8 cellular contexts compared by ENCODE assay signal in the genomic region with DNA sequence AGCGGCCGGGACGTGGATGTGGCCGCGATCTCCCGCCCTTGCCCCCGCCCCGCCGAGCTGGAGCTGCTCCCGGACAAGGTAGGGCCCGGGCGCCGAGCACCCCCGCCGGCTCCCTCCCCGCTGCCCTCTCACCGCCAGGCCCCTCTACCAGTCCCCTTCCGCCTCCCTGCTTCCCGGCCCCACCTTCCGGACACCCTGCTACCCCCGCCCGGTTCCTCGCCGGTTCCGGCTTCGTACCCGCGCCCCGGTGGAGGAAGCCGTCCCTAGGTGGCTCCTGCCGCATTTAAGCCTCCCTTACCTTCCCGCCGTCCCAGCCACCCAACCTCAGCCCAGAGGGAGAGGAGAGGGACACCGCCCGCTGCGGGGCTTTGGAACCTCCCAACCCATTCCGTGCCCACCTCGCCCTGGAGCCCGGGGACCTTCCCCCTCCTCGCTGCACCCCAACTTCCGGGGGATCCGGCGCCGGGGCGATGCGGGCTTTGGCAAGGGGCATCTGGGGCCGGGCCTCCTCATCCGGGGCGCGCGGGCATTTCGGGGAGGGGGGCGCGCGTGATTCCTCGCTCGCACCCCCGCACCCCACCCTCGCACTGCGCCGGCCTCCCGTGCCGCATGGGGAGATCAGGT. TPM values are rescaled to one million over a fixed set of nuclear protein-coding genes. Genes with fewer than 3 reads are reported as not detected.
DNase-seq lines count a peak whose midpoint lies in the region; ATAC-seq, FAIRE-seq and TF ChIP-seq lines count a peak whose summit lies in the region.

No MANE protein-coding gene starts in this region.

- H3K9ac ChIP-seq in HepG2 (ENCODE audit: insufficient read depth, low read depth, low read length) = peak overlapping the region; percentile 87

- H3K27ac ChIP-seq in C4-2B (peak overlapping the region; percentile 86), HepG2 (ENCODE audit: extremely low read length, insufficient read depth, low read length) (peak overlapping the region; percentile 86)

- no peaks in the 10 kb centered on the region for H3K9me3 ChIP-seq in HepG2 (ENCODE audit: low read length)

- WGBS in HepG2 (ENCODE audit: low lambda C conversion rate) = 3% methylated on average over 11 of the region's 63 CpGs

- CTCF ChIA-PET in HepG2 (lab: Yijun Ruan, JAX; ENCODE audit: low intra/inter-chr PET ratio, low total read pairs) = no interaction called here

- ATAC-seq in HepG2 = peak; percentile 60

- TF ChIP-seq CTCF in C4-2B (conservative IDR thresholded peaks at IDR 0.05) = no peak; the same call in none of the 2 replicates
- no peak for TF ChIP-seq CTCF in GM20000 (IDR thresholded peaks at IDR 0.05; ENCODE audit: extremely low read depth, missing control alignments)
- TF ChIP-seq CTCF in WI38 (IDR thresholded peaks at IDR 0.05; ENCODE audit: low read depth, low read length) = no peak
- peak; percentile 34 for TF ChIP-seq CTCF in HepG2 (CRISPR knock-in tag; IDR thresholded peaks at IDR 0.05)

- H3K36me3 ChIP-seq in HepG2 (replicated peaks in 1 of 2; ENCODE audit: control insufficient read depth in 1 of 2, insufficient read depth in 2 of 2, low read length in 2 of 2) = no peaks in the 10 kb centered on the region

- peak in 1 of 2 experiments; percentile 2; a peak in 1 of 4 replicates for TF ChIP-seq POLR2A in HepG2 (IDR thresholded peaks at IDR 0.05; ENCODE audit: insufficient read depth in 1 of 2, low read depth in 2 of 2, low read length in 2 of 2)

- 0 out of 2 replicates have a peak, but pooled peaks have one; percentile 1 for TF ChIP-seq RAD21 in HepG2 (CRISPR knock-in tag; IDR thresholded peaks at IDR 0.05)

- peak; percentile 59 for DNase-seq in GM20000 (ENCODE audit: low spot score)
- DNase-seq in HT1080 (ENCODE audit: low read depth) = peak; percentile 29
- peak; percentile 53 for DNase-seq in central memory CD4-positive, alpha-beta T cell
- DNase-seq in HepG2 (ENCODE audit: low spot score) = peak; percentile 45
- DNase-seq in stimulated activated CD4-positive, alpha-beta T cell treated with anti-CD3 and anti-CD28 coated beads, Interleukin-4, amount 100 ng/mL, for 48 hours (ENCODE audit: low read depth in 2 of 2) = peak; percentile 46 to 50
- DNase-seq in NCI-H2029 (lab: John Stamatoyannopoulos, UW) = no peak

- H3K4me2 ChIP-seq in HepG2 (ENCODE audit: low read depth, low read length) = peak overlapping the region; percentile 39

- no peaks in the 10 kb centered on the region; a peak in 1 of 5 replicates for H3K27me3 ChIP-seq in HepG2 (ENCODE audit: control insufficient read depth in 1 of 2, insufficient read depth in 2 of 2, low read length in 2 of 2)

- in situ Hi-C loops in HepG2 (cut with HindIII; ENCODE audit: extremely low pct_ligation_motif_present, low pct_unique_long_range_greater_than_20kb) = no loop called here

- no TSS peak for BruUV-seq in HepG2 (replicated peaks; lab: Mats Ljungman, UMichigan)

- peaks cover 44% of the 10 kb centered on the region for H3K79me2 ChIP-seq in HepG2 (ENCODE audit: insufficient read depth, low read length)

- FAIRE-seq in HepG2 (lab: Jason Lieb, UNC) = no peak

- H3K4me1 ChIP-seq in HepG2 (ENCODE audit: insufficient read depth, low read length) = peaks cover 76% of the 10 kb centered on the region

- peaks cover 44% of the 10 kb centered on the region for H4K20me1 ChIP-seq in HepG2 (ENCODE audit: insufficient read depth, low read length)

- no peak overlapping the region for H2AFZ ChIP-seq in HepG2 (ENCODE audit: low read length)

- TF ChIP-seq EP300 in HepG2 (IDR thresholded peaks at IDR 0.05; ENCODE audit: low read depth in 2 of 2, low read length in 2 of 2) (no peak), HepG2 (CRISPR knock-in tag; IDR thresholded peaks at IDR 0.05; ENCODE audit: borderline replicate concordance) (no peak)

- intact Hi-C loops in HepG2 (cut with micrococcal nuclease; ENCODE audit: unreplicated experiment) = loop anchor here (2.0 to 10.0 kb wide), 4 partner anchors 41 to 216 kb away; no protein-coding TSS in a partner anchor

- POLR2A ChIA-PET in HepG2 (lab: Yijun Ruan, JAX) = interaction anchor here (1.1 to 1.2 kb wide), 2 partner anchors 19 to 236 kb away, joined by 3 to 5 read pairs; no protein-coding TSS in a partner anchor

- H3K4me3 ChIP-seq in WI38 (ENCODE audit: low read depth, low read length) (peak overlapping the region; percentile 95), HepG2 (replicated peaks in 1 of 3; ENCODE audit: insufficient read depth in 1 of 3, low read depth in 2 of 3, low read length in 3 of 3) (peak overlapping the region; percentile 76 to 96 (median 96))

TF ChIP-seq in HepG2, 621 proteins besides CTCF, POLR2A, EP300 and RAD21 (continues in another document):
- TF ChIP-seq, protein P1, sequence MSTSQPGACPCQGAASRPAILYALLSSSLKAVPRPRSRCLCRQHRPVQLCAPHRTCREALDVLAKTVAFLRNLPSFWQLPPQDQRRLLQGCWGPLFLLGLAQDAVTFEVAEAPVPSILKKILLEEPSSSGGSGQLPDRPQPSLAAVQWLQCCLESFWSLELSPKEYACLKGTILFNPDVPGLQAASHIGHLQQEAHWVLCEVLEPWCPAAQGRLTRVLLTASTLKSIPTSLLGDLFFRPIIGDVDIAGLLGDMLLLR (CRISPR knock-in tag; IDR thresholded peaks at IDR 0.05) = peak; percentile 77; the same call in 1 of the 2 replicates
- TF ChIP-seq DR1 (CRISPR knock-in tag; IDR thresholded peaks at IDR 0.05) (peak; percentile 46; the same call in 1 of the 2 replicates), ZNF547 (CRISPR knock-in tag; IDR thresholded peaks at IDR 0.05) (peak; percentile 31; the same call in 1 of the 2 replicates), HMG20B (CRISPR knock-in tag; conservative IDR thresholded peaks at IDR 0.05) (no peak), CREB1 (IDR thresholded peaks at IDR 0.05) (no peak), CREB1 (CRISPR knock-in tag; IDR thresholded peaks at IDR 0.05) (no peak), CBX1 (IDR thresholded peaks at IDR 0.05; ENCODE audit: low read depth) (peak; percentile 50), ZNF883 (CRISPR knock-in tag; IDR thresholded peaks at IDR 0.05; ENCODE audit: not compliant biosample characterization) (peak; percentile 30), ZNF672 (CRISPR knock-in tag; IDR thresholded peaks at IDR 0.05) (0 out of 2 replicates have a peak, but pooled peaks have one; percentile 20), ELF1 (CRISPR knock-in tag; IDR thresholded peaks at IDR 0.05) (peak; percentile 59; the same call in 1 of the 2 replicates), ZSCAN30 (CRISPR knock-in tag; IDR thresholded peaks at IDR 0.05) (no peak), HNRNPLL (IDR thresholded peaks at IDR 0.05; ENCODE audit: low read depth, low read length, poor library complexity, severe bottlenecking) (peak; percentile 68), NR2F6 (IDR thresholded peaks at IDR 0.05) (no peak), NR2F6 (CRISPR knock-in tag; IDR thresholded peaks at IDR 0.05) (peak; percentile 8; the same call in 1 of the 2 replicates)
- TF ChIP-seq, protein P2, sequence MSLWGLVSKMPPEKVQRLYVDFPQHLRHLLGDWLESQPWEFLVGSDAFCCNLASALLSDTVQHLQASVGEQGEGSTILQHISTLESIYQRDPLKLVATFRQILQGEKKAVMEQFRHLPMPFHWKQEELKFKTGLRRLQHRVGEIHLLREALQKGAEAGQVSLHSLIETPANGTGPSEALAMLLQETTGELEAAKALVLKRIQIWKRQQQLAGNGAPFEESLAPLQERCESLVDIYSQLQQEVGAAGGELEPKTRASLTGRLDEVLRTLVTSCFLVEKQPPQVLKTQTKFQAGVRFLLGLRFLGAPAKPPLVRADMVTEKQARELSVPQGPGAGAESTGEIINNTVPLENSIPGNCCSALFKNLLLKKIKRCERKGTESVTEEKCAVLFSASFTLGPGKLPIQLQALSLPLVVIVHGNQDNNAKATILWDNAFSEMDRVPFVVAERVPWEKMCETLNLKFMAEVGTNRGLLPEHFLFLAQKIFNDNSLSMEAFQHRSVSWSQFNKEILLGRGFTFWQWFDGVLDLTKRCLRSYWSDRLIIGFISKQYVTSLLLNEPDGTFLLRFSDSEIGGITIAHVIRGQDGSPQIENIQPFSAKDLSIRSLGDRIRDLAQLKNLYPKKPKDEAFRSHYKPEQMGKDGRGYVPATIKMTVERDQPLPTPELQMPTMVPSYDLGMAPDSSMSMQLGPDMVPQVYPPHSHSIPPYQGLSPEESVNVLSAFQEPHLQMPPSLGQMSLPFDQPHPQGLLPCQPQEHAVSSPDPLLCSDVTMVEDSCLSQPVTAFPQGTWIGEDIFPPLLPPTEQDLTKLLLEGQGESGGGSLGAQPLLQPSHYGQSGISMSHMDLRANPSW (CRISPR knock-in tag; IDR thresholded peaks at IDR 0.05; ENCODE audit: borderline replicate concordance) = no peak

RNA-seq across cellular contexts. Expression of a gene that starts 0.5 kb away (rescaled TPM):
- total RNA-seq in HT1080 (2014; rRNA removed; shearing (Covaris generic)) = 20.5 and 26.5 TPM in 2 replicates
- polyA plus RNA-seq in HT1080 (2015; cell fraction: cytosol; rRNA removed) = 15.3 and 17.3 TPM in 2 replicates
- 11.6 and 14.2 TPM in 2 replicates for polyA plus RNA-seq in HT1080 (2015; cell fraction: nucleus; rRNA removed)
- 19.5 and 28.5 TPM in 2 replicates for total RNA-seq in HepG2 (2016; rRNA removed; fragmentation: Illumina TruSeq; extraction: Trizol)
- 5.6 and 5.7 TPM in 2 replicates for total RNA-seq in HepG2 (2016; cell fraction: cytosol; rRNA removed; fragmentation: Illumina TruSeq; extraction: Trizol; ENCODE audit: low read depth)
- 19.3 and 27.8 TPM in 2 replicates for total RNA-seq in HepG2 (2016; cell fraction: insoluble cytoplasmic fraction; rRNA removed; fragmentation: Illumina TruSeq; extraction: Trizol)
- total RNA-seq in HepG2 (2016; cell fraction: membrane; rRNA removed; fragmentation: Illumina TruSeq; extraction: Trizol) = 13.3 and 14.8 TPM in 2 replicates
- total RNA-seq in HepG2 (2016; cell fraction: nucleus; rRNA removed; fragmentation: Illumina TruSeq; extraction: Trizol) = 27.5 and 28.5 TPM in 2 replicates
- polyA plus RNA-seq in HepG2 (2011; rRNA removed) = 26.3 and 29.3 TPM in 2 replicates
- polyA plus RNA-seq in HepG2 (2011; cell fraction: cytosol; rRNA removed) = 15.9 and 28.7 TPM in 2 replicates
- polyA plus RNA-seq in HepG2 (2011; cell fraction: nucleus; rRNA removed) = 7.3 and 11.3 TPM in 2 replicates
- 54.4 and 58.5 TPM in 2 replicates for polyA plus RNA-seq in HepG2 (2012)
- 1.4 and 1.7 TPM in 2 replicates for polyA plus RNA-seq in HepG2 (2016; cell fraction: cytosol; fragmentation: Illumina TruSeq; extraction: Trizol; ENCODE audit: low read depth)
- polyA plus RNA-seq in HepG2 (2016; cell fraction: insoluble cytoplasmic fraction; fragmentation: Illumina TruSeq; extraction: Trizol; ENCODE audit: low read depth) = 17.4 and 17.6 TPM in 2 replicates
- 5.6 and 5.8 TPM in 2 replicates for polyA plus RNA-seq in HepG2 (2016; cell fraction: membrane; fragmentation: Illumina TruSeq; extraction: Trizol; ENCODE audit: low read depth)
- polyA plus RNA-seq in HepG2 (2016; cell fraction: nucleus; fragmentation: Illumina TruSeq; extraction: Trizol; ENCODE audit: insufficient read depth, low read depth) = 29.6 and 33.7 TPM in 2 replicates
- 11.0 and 33.8 TPM in 2 replicates for polyA minus RNA-seq in HepG2 (2011; rRNA and poly(A)+ RNA removed; ENCODE audit: low replicate concordance)
- 29.1 and 41.9 TPM in 2 replicates for polyA minus RNA-seq in HepG2 (2011; cell fraction: cytosol; rRNA and poly(A)+ RNA removed)
- 28.5 and 42.8 TPM in 2 replicates for polyA minus RNA-seq in HepG2 (2011; cell fraction: nucleus; rRNA and poly(A)+ RNA removed)
